ENCODE assay signal across 6 cellular contexts in genomic region chr4:104385713-104386112, GRCh38.
"Had no signal": no experiment of that assay in that cellular context is flagged by ENCODE, and none has a peak within 500 bp of the region (broad histone marks: within the 10 kb centered on the region; RNA-seq: fewer than 3 reads in every experiment).

No MANE protein-coding gene starts in this region.

- H3K9ac ChIP-seq: KMS-11 had no signal

- H3K4me2 ChIP-seq: KMS-11 had no signal

- FAIRE-seq: HTR-8/SVneo had no signal

- DNase-seq: Karpas-422, KBM-7, KG1 had no signal

- H3K27ac ChIP-seq: HL-60, KMS-11 had no signal
